ENCODE assay signal across 11 cellular contexts in the genomic region with DNA sequence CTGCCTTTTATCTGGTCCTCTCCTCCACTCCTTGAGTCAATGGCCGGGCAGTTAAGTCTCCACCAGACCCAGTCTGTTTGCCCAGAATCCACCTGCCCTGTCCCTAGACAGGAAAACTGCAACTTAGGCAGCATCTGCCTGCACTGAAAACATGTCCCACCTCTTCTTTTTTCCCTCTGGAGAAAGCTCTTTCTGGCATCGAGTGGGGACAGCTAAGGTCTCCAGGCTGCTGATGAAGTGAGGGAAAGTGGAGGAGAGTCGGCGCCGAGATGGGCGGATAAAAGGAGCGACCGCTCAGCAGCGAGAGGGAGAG. TPM values are rescaled to one million over a fixed set of nuclear protein-coding genes. Genes with fewer than 3 reads are reported as not detected.
DNase-seq lines count a peak whose midpoint lies in the region; ATAC-seq and TF ChIP-seq lines count a peak whose summit lies in the region.
"Had no signal": no experiment of that assay in that cellular context is flagged by ENCODE, and none has a peak within 500 bp of the region (broad histone marks: within the 10 kb centered on the region; RNA-seq: fewer than 3 reads in every experiment).

No MANE protein-coding gene starts in this region.

- no peak overlapping the region for H3K4me2 ChIP-seq in PC-9

- H3F3A ChIP-seq in PC-9 (ENCODE audit: insufficient read depth, low read depth) = no peaks in the 10 kb centered on the region

- no peak for TF ChIP-seq CTCF in cardiac muscle cell (IDR thresholded peaks at IDR 0.05; ENCODE audit: low read depth, low read length)
- no peak for TF ChIP-seq CTCF in suprapubic skin (IDR thresholded peaks at IDR 0.05)
- TF ChIP-seq CTCF in PC-9 (conservative IDR thresholded peaks at IDR 0.05) = no peak
- no peak for TF ChIP-seq CTCF in GM13977 (IDR thresholded peaks at IDR 0.05; ENCODE audit: extremely low read depth, insufficient read depth, missing control alignments)

- intact Hi-C loops in left cardiac atrium (cut with DNase I) (no loop called here), PC-9 (cut with micrococcal nuclease; ENCODE audit: unreplicated experiment) (no loop called here)

- no peak overlapping the region for H3K9ac ChIP-seq in adipocyte (ENCODE audit: low read length)

- DNase-seq in cardiac muscle cell (ENCODE audit: low read depth in 1 of 2, low spot score in 1 of 2) (no peak), left cardiac atrium (no peak), adipocyte (ENCODE audit: low read depth) (no peak), suprapubic skin (ENCODE audit: low spot score in 2 of 2) (no peak), epidermal melanocyte (ENCODE audit: insufficient read length, low spot score) (no peak), PC-9 (no peak), GM13977 (ENCODE audit: low spot score) (no peak)
- DNase-seq: NCI-H2171 had no signal

- H3K79me2 ChIP-seq in PC-9 (ENCODE audit: low read depth) = no peaks in the 10 kb centered on the region

- no peaks in the 10 kb centered on the region for H3K36me3 ChIP-seq in cardiac muscle cell
- no peaks in the 10 kb centered on the region for H3K36me3 ChIP-seq in adipocyte (ENCODE audit: control insufficient read depth, insufficient read depth, low read length, severe bottlenecking)
- no peaks in the 10 kb centered on the region for H3K36me3 ChIP-seq in suprapubic skin
- H3K36me3 ChIP-seq in PC-9 (ENCODE audit: low read depth) = no peaks in the 10 kb centered on the region
- H3K36me3 ChIP-seq: prostate gland had no signal

- POLR2A ChIA-PET in PC-9 (lab: Charles Lee; ENCODE audit: unreplicated experiment) = no interaction called here

- H4K20me1 ChIP-seq in PC-9 (ENCODE audit: insufficient read depth) = no peaks in the 10 kb centered on the region

- TF ChIP-seq EP300 in suprapubic skin (IDR thresholded peaks at IDR 0.05) = no peak

- H3K9me3 ChIP-seq in cardiac muscle cell (ENCODE audit: low read depth) (no peaks in the 10 kb centered on the region), adipocyte (ENCODE audit: control insufficient read depth, low read length) (no peaks in the 10 kb centered on the region), iPS-18c (ENCODE audit: control insufficient read depth, insufficient read depth, low read length) (no peaks in the 10 kb centered on the region), suprapubic skin (no peaks in the 10 kb centered on the region), PC-9 (ENCODE audit: insufficient read depth, low read depth) (no peaks in the 10 kb centered on the region)
- H3K9me3 ChIP-seq: prostate gland had no signal

- CTCF ChIA-PET in PC-9 (lab: Charles Lee) = no interaction called here

- in situ Hi-C loops in GM13977 (cut with MboI; ENCODE audit: low pct_unique_long_range_greater_than_20kb, low sequenced_read_pairs, unreplicated experiment) = no loop called here

- H2AFZ ChIP-seq in PC-9 = no peak overlapping the region

- no peak for TF ChIP-seq POLR2A in suprapubic skin (IDR thresholded peaks at IDR 0.05)

- no TSS peak for BruUV-seq in PC-9 (replicated peaks; lab: Mats Ljungman, UMichigan)

- H3K9me2 ChIP-seq in PC-9 (ENCODE audit: insufficient read depth) = no peaks in the 10 kb centered on the region

- ATAC-seq in left cardiac atrium = no peak

- no peaks in the 10 kb centered on the region for H3K4me1 ChIP-seq in cardiac muscle cell (ENCODE audit: low read depth)
- H3K4me1 ChIP-seq in adipocyte (ENCODE audit: control insufficient read depth, insufficient read depth, low read length) = peaks cover 6% of the 10 kb centered on the region
- H3K4me1 ChIP-seq in suprapubic skin = peaks cover 10% of the 10 kb centered on the region
- no peaks in the 10 kb centered on the region for H3K4me1 ChIP-seq in PC-9 (replicated peaks; ENCODE audit: insufficient read depth)
- H3K4me1 ChIP-seq: prostate gland had no signal

- no peak overlapping the region for H3K27ac ChIP-seq in cardiac muscle cell
- H3K27ac ChIP-seq in suprapubic skin = no peak overlapping the region
- H3K27ac ChIP-seq in PC-9 = no peak overlapping the region
- H3K27ac ChIP-seq: prostate gland had no signal

- 7% methylated on average over 9 of the region's 9 CpGs for WGBS in suprapubic skin

- H3K4me3 ChIP-seq in cardiac muscle cell = peak overlapping the region; percentile 44
- peak overlapping the region; percentile 74 for H3K4me3 ChIP-seq in adipocyte (ENCODE audit: low read length)
- peak overlapping the region; percentile 66; the same call in 1 of the 2 replicates for H3K4me3 ChIP-seq in iPS-18c (ENCODE audit: insufficient read depth, low read depth, low read length)
- H3K4me3 ChIP-seq in suprapubic skin = peak overlapping the region; percentile 28
- H3K4me3 ChIP-seq in PC-9 = no peak overlapping the region

- no peaks in the 10 kb centered on the region for H3K27me3 ChIP-seq in cardiac muscle cell
- H3K27me3 ChIP-seq in adipocyte (replicated peaks; ENCODE audit: control insufficient read depth, insufficient read depth, low read length) = peaks cover 43% of the 10 kb centered on the region
- H3K27me3 ChIP-seq in suprapubic skin = peaks cover 22% of the 10 kb centered on the region
- no peaks in the 10 kb centered on the region; the same call in 1 of the 2 replicates for H3K27me3 ChIP-seq in PC-9 (ENCODE audit: insufficient read depth, low read depth)

RNA-seq across cellular contexts. Expression of gene SHISAL2B, which starts 0.2 kb away (rescaled TPM):
- total RNA-seq in cardiac muscle cell (1.9 TPM in 1 of 2 replicates, not detected in the other), left cardiac atrium (not detected), suprapubic skin (not detected), PC-9 (2021) (not detected in 2 replicates)
- polyA plus RNA-seq in cardiac muscle cell = 0.36 and 1.6 TPM in 2 replicates
- total RNA-seq: prostate gland; T-helper 2 cell treated with Interferon-gamma antibody and Interleukin-4, amounts not matched to agents 100 ng/mL and 5 ng/mL, for 36 hours had no signal
